Comparison of ENCODE assay signal across 24 cellular contexts in the genomic region with DNA sequence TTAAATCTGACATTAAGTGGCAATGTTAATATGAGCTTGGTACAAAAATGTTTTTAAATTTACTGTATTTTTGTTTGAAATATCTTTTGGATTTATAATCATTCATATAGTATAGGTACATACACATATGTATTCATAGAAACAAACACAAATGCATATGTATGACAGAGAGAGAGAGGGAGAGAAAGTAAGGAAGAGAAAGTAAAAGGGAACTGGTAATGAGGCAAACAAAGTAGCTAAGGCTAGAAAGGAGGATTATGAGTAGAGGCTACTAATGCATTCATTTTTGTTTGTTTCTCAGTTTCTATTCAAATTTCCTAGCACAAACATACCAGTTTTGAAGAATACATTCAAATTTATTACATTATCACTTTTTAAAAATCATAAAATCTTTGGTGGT.
DNase-seq lines count a peak whose midpoint lies in the region; ATAC-seq and FAIRE-seq lines count a peak whose summit lies in the region.
"Had no signal": no experiment of that assay in that cellular context is flagged by ENCODE, and none has a peak within 500 bp of the region (broad histone marks: within the 10 kb centered on the region; RNA-seq: fewer than 3 reads in every experiment).

No MANE protein-coding gene starts in this region.

- H3K4me1 ChIP-seq in adipocyte (ENCODE audit: control insufficient read depth, insufficient read depth, low read length) (peaks cover 17% of the 10 kb centered on the region), small intestine (ENCODE audit: control insufficient read depth in 2 of 2, insufficient read depth in 1 of 2, low read depth in 1 of 2, low read length in 1 of 2) (no peaks in the 10 kb centered on the region)
- H3K4me1 ChIP-seq: A549, SJCRH30 had no signal

- H3K9me3 ChIP-seq in adipocyte (ENCODE audit: control insufficient read depth, low read length) = no peaks in the 10 kb centered on the region
- no peaks in the 10 kb centered on the region for H3K9me3 ChIP-seq in small intestine (ENCODE audit: control insufficient read depth, low read depth)
- H3K9me3 ChIP-seq: A549, SJCRH30 had no signal

- no peak overlapping the region for H3K27ac ChIP-seq in small intestine (ENCODE audit: low read depth in 1 of 2, low read length in 1 of 2)
- H3K27ac ChIP-seq: A549; BLaER1 treated with 17β-estradiol and CSF1 and Interleukin-3, amounts not matched to agents 10 nM and 100 nM; PC-9; SJCRH30 had no signal

- no peaks in the 10 kb centered on the region for H3K36me3 ChIP-seq in adipocyte (ENCODE audit: control insufficient read depth, insufficient read depth, low read length, severe bottlenecking)
- H3K36me3 ChIP-seq in small intestine (ENCODE audit: control insufficient read depth in 2 of 2, insufficient read depth in 2 of 2, low read length in 2 of 2) = no peaks in the 10 kb centered on the region
- H3K36me3 ChIP-seq: BLaER1 treated with 17β-estradiol and CSF1 and Interleukin-3, amounts not matched to agents 10 nM and 100 nM; SJCRH30 had no signal

- peak; percentile 9 to 27 for DNase-seq in AML-193 (lab: John Stamatoyannopoulos, UW)
- peak; percentile 62 for DNase-seq in NOMO-1 treated with DMSO at 0.1 percent for 48 hours (lab: John Stamatoyannopoulos, UW; ENCODE audit: unreplicated experiment)
- DNase-seq in adipocyte (ENCODE audit: low read depth) = peak; percentile 25
- DNase-seq in small intestine = no peak
- no peak for DNase-seq in NCI-H1048 (lab: John Stamatoyannopoulos, UW)
- no peak for DNase-seq in UCSD-AML1 (lab: John Stamatoyannopoulos, UW; ENCODE audit: unreplicated experiment)
- no peak for DNase-seq in SW480 (ENCODE audit: low spot score)
- DNase-seq: CD8-positive, alpha-beta T cell; DMS53; EL; IMR-90; Karpas-422; NCI-H1105; NCI-H1694; NCI-H2081 treated with DMSO at 0.1 percent for 48 hours; PC-9; SJCRH30 had no signal

- peak; percentile 33 for FAIRE-seq in small intestine (lab: Jason Lieb, UNC)
- FAIRE-seq: A549, GM12892, GM18507, H1, HTR-8/SVneo had no signal

- no peaks in the 10 kb centered on the region for H3K27me3 ChIP-seq in adipocyte (replicated peaks; ENCODE audit: control insufficient read depth, insufficient read depth, low read length)
- no peaks in the 10 kb centered on the region for H3K27me3 ChIP-seq in small intestine (ENCODE audit: control insufficient read depth in 2 of 2, insufficient read depth in 2 of 2, low read length in 2 of 2)
- H3K27me3 ChIP-seq: BLaER1 treated with 17β-estradiol and CSF1 and Interleukin-3, amounts not matched to agents 10 nM and 100 nM; SJCRH30 had no signal

- H3K4me3 ChIP-seq in adipocyte (ENCODE audit: low read length) (peak overlapping the region; percentile 39), small intestine (ENCODE audit: low read depth in 1 of 2, low read length in 2 of 2) (no peak overlapping the region)
- H3K4me3 ChIP-seq: A549; BLaER1 treated with 17β-estradiol and CSF1 and Interleukin-3, amounts not matched to agents 10 nM and 100 nM; PC-9; SJCRH30 had no signal

- ATAC-seq in GM21360 (IDR thresholded peaks at IDR 0.05; ENCODE audit: unreplicated experiment) = no peak
- ATAC-seq: A549; CD8-positive, alpha-beta T cell had no signal

- H3K9ac ChIP-seq in adipocyte (ENCODE audit: low read length) = peak overlapping the region; percentile 48
- H3K9ac ChIP-seq: BLaER1 treated with 17β-estradiol and CSF1 and Interleukin-3, amounts not matched to agents 10 nM and 100 nM had no signal

Comparison
In these comparisons a context has a peak if more than half of its experiments do, and no peak if none do; other contexts are left out.
1. DNase-seq: peak in AML-193 (2 of 2), NOMO-1 treated with DMSO at 0.1 percent for 48 hours (single experiment) and adipocyte (single experiment); none in small intestine (single experiment), NCI-H1048 (single experiment), UCSD-AML1 (single experiment) and SW480 (single experiment).